Comparison of ENCODE assay signal across 21 cellular contexts in genomic region chrX:23799469-23800065, GRCh38. TPM values are rescaled to one million over a fixed set of nuclear protein-coding genes. Genes with fewer than 3 reads are reported as not detected.
A peak's percentile ranks its signal among the peaks of the same experiment; 100 is the strongest.
DNase-seq lines count a peak whose midpoint lies in the region; ATAC-seq and TF ChIP-seq lines count a peak whose summit lies in the region.
"Had no signal": no experiment of that assay in that cellular context is flagged by ENCODE, and none has a peak within 500 bp of the region (broad histone marks: within the 10 kb centered on the region; RNA-seq: fewer than 3 reads in every experiment).

No MANE protein-coding gene starts in this region.

- H3K9me3 ChIP-seq in left ventricle myocardium inferior (replicated peaks), result no peaks in the 10 kb centered on the region
- H3K9me3 ChIP-seq in naive thymus-derived CD4-positive, alpha-beta T cell (ENCODE audit: control insufficient read depth in 2 of 3, low read length in 3 of 3), result no peaks in the 10 kb centered on the region

- POLR2A ChIA-PET in naive thymus-derived CD4-positive, alpha-beta T cell (lab: Charles Lee), result no interaction called here

- peaks cover 76% of the 10 kb centered on the region for H3K4me1 Mint-ChIP-seq in nephron progenitor cell
- H3K4me1 Mint-ChIP-seq in naive thymus-derived CD4-positive, alpha-beta T cell, result peaks cover 0 to 8% (median 2%) of the 10 kb centered on the region in 7 donors
- H3K4me1 Mint-ChIP-seq: activated CD8-positive, alpha-beta memory T cell treated with anti-CD3 and anti-CD28 coated beads, Interleukin-2, amount 10 ng/mL, durations not matched to agents 7 days and 5 days had no signal

- H3K9me3 Mint-ChIP-seq in nephron progenitor cell, result no peaks in the 10 kb centered on the region
- H3K9me3 Mint-ChIP-seq in naive thymus-derived CD4-positive, alpha-beta T cell, result no peaks in the 10 kb centered on the region
- H3K9me3 Mint-ChIP-seq: natural killer cell treated with Interleukin-12 subunit alpha and Interleukin-12 subunit beta and Interleukin-15 and Interleukin-18, amount 100 ng/mL, for 72 hours had no signal

- peak overlapping the region; percentile 5 for H3K27ac ChIP-seq in left ventricle myocardium inferior (replicated peaks)
- peak overlapping the region; percentile 91 for H3K27ac ChIP-seq in epithelial cell of prostate
- H3K27ac ChIP-seq in naive thymus-derived CD4-positive, alpha-beta T cell (ENCODE audit: low read depth, low read length), result no peak overlapping the region

- intact Hi-C loops in left ventricle myocardium inferior (cut with micrococcal nuclease), result no loop called here
- intact Hi-C loops in left ventricle myocardium superior (cut with micrococcal nuclease), result no loop called here
- intact Hi-C loops in naive thymus-derived CD4-positive, alpha-beta T cell (cut with micrococcal nuclease), result no loop called here

- no peak for ATAC-seq in left ventricle myocardium superior
- ATAC-seq in naive thymus-derived CD4-positive, alpha-beta T cell, result no peak
- ATAC-seq: activated CD8-positive, alpha-beta memory T cell treated with anti-CD3 and anti-CD28 coated beads, Interleukin-2, amount 10 ng/mL, durations not matched to agents 7 days and 5 days; left lobe of liver; natural killer cell treated with Interleukin-12 subunit alpha and Interleukin-12 subunit beta and Interleukin-15 and Interleukin-18, amount 100 ng/mL, for 72 hours had no signal

- H3K36me3 Mint-ChIP-seq in nephron progenitor cell (ENCODE audit: low read depth), result no peaks in the 10 kb centered on the region
- H3K36me3 Mint-ChIP-seq in naive thymus-derived CD4-positive, alpha-beta T cell, result no peaks in the 10 kb centered on the region
- H3K36me3 Mint-ChIP-seq: activated CD8-positive, alpha-beta memory T cell treated with anti-CD3 and anti-CD28 coated beads, Interleukin-2, amount 10 ng/mL, durations not matched to agents 7 days and 5 days; natural killer cell treated with Interleukin-12 subunit alpha and Interleukin-12 subunit beta and Interleukin-15 and Interleukin-18, amount 100 ng/mL, for 72 hours had no signal

- DNase-seq in left ventricle myocardium inferior (no peak), left ventricle myocardium superior (no peak), epithelial cell of prostate (ENCODE audit: low read depth, low spot score) (no peak), nephron progenitor cell (no peak), DMS 273 treated with DMSO at 0.1 percent for 48 hours (lab: John Stamatoyannopoulos, UW) (no peak), RPMI8226 (no peak), NCI-H1694 treated with DMSO at 0.1 percent for 48 hours (lab: John Stamatoyannopoulos, UW) (no peak)
- no peak for DNase-seq in naive thymus-derived CD4-positive, alpha-beta T cell
- DNase-seq: ACHN; activated CD4-positive, CD25-positive, alpha-beta regulatory T cell; activated CD8-positive, alpha-beta memory T cell treated with anti-CD3 and anti-CD28 coated beads, Interleukin-2, amount 10 ng/mL, durations not matched to agents 7 days and 5 days; activated effector memory CD4-positive, alpha-beta T cell treated with Interleukin-2 at 50 U/mL for 16 hours; aorta; GDM1; hypothalamus; MV-4-11; NCI-H748 treated with DMSO at 0.1 percent for 48 hours; stimulated activated CD4-positive, alpha-beta T cell treated with anti-CD3 and anti-CD28 coated beads, Interleukin-1b, Interleukin-23, amount 100 ng/mL, for 48 hours; T-helper 1 cell had no signal

- no peaks in the 10 kb centered on the region for H3K36me3 ChIP-seq in left ventricle myocardium inferior
- no peaks in the 10 kb centered on the region for H3K36me3 ChIP-seq in naive thymus-derived CD4-positive, alpha-beta T cell (ENCODE audit: control insufficient read depth in 2 of 3, insufficient read depth in 3 of 3, low read length in 3 of 3)

- TF ChIP-seq CTCF in left ventricle myocardium inferior (IDR thresholded peaks at IDR 0.05; ENCODE audit: borderline replicate concordance) (no peak), nephron progenitor cell (IDR thresholded peaks at IDR 0.05) (no peak)

- peaks cover 3% of the 10 kb centered on the region for H3K27me3 Mint-ChIP-seq in nephron progenitor cell (ENCODE audit: low read depth, poor library complexity)
- H3K27me3 Mint-ChIP-seq in naive thymus-derived CD4-positive, alpha-beta T cell, result no peaks in the 10 kb centered on the region
- H3K27me3 Mint-ChIP-seq: activated CD8-positive, alpha-beta memory T cell treated with anti-CD3 and anti-CD28 coated beads, Interleukin-2, amount 10 ng/mL, durations not matched to agents 7 days and 5 days had no signal

- peak overlapping the region; percentile 99 for H3K27ac Mint-ChIP-seq in nephron progenitor cell
- H3K27ac Mint-ChIP-seq in naive thymus-derived CD4-positive, alpha-beta T cell, result no peak overlapping the region
- H3K27ac Mint-ChIP-seq: activated CD8-positive, alpha-beta memory T cell treated with anti-CD3 and anti-CD28 coated beads, Interleukin-2, amount 10 ng/mL, durations not matched to agents 7 days and 5 days; natural killer cell treated with Interleukin-12 subunit alpha and Interleukin-12 subunit beta and Interleukin-15 and Interleukin-18, amount 100 ng/mL, for 72 hours had no signal

- no peaks in the 10 kb centered on the region for H3K27me3 ChIP-seq in left ventricle myocardium inferior (ENCODE audit: low read depth)
- no peaks in the 10 kb centered on the region for H3K27me3 ChIP-seq in naive thymus-derived CD4-positive, alpha-beta T cell (ENCODE audit: control insufficient read depth in 2 of 2, insufficient read depth in 2 of 2, low read length in 2 of 2)

- H3K4me1 ChIP-seq in left ventricle myocardium inferior, result peaks cover 13% of the 10 kb centered on the region
- H3K4me1 ChIP-seq in naive thymus-derived CD4-positive, alpha-beta T cell (ENCODE audit: control insufficient read depth in 2 of 2, insufficient read depth in 2 of 2, low read length in 2 of 2), result no peaks in the 10 kb centered on the region

- H3K4me3 Mint-ChIP-seq in nephron progenitor cell, result peak overlapping the region; percentile 32
- H3K4me3 Mint-ChIP-seq in naive thymus-derived CD4-positive, alpha-beta T cell, result no peak overlapping the region
- H3K4me3 Mint-ChIP-seq: activated CD8-positive, alpha-beta memory T cell treated with anti-CD3 and anti-CD28 coated beads, Interleukin-2, amount 10 ng/mL, durations not matched to agents 7 days and 5 days; natural killer cell treated with Interleukin-12 subunit alpha and Interleukin-12 subunit beta and Interleukin-15 and Interleukin-18, amount 100 ng/mL, for 72 hours had no signal

- CTCF ChIA-PET in naive thymus-derived CD4-positive, alpha-beta T cell (lab: Charles Lee), result no interaction called here

- no peak overlapping the region for H3K4me3 ChIP-seq in left ventricle myocardium inferior
- no peak overlapping the region for H3K4me3 ChIP-seq in naive thymus-derived CD4-positive, alpha-beta T cell (ENCODE audit: low read length)

RNA-seq across cellular contexts. Expression of gene SAT1, which starts 16.6 kb away (rescaled TPM):
- total RNA-seq in left ventricle myocardium inferior (99.7 TPM), left ventricle myocardium superior (145 TPM)
- total RNA-seq in naive thymus-derived CD4-positive, alpha-beta T cell, result 1,000 to 10,000 TPM in 1 of 5 experiments, 100 to 1,000 TPM in 3, 10 to 100 TPM in 1; 68.4 to 1,059 (median 127) TPM
- 10 to 100 TPM; 67.9 to 75.8 TPM for polyA plus RNA-seq in naive thymus-derived CD4-positive, alpha-beta T cell

RNA-seq across cellular contexts. Expression of gene ACOT9, which starts 56.5 kb away (rescaled TPM):
- total RNA-seq in left ventricle myocardium inferior (49.1 TPM), left ventricle myocardium superior (41.8 TPM)
- 10 to 100 TPM in 2 of 5 experiments, 1 to 10 TPM in 3; 8.2 to 40.1 (median 9.1) TPM for total RNA-seq in naive thymus-derived CD4-positive, alpha-beta T cell
- 1 to 10 TPM; 5.9 to 8.6 TPM for polyA plus RNA-seq in naive thymus-derived CD4-positive, alpha-beta T cell
